Comparison of ENCODE assay signal across 9 cellular contexts in the genomic region with DNA sequence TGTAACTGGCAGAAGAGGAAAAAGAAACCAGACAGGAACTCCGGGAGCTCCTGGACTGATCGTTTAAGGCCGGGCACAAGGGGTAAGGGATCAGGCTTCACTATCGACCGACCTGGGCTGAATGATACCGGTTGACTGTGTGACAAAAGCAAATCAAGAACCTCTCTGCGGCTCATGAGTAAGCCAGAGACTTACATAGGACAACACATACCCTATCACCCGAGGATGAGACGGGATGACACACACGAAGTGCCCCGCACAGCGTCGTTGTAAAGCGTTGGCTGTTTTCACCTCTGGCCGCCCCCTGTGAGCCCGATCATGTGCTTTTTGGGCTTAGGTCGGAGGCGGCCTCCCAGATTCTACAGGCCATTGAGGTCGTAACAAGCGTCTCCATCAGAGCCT. TPM values are rescaled to one million over a fixed set of nuclear protein-coding genes. Genes with fewer than 3 reads are reported as not detected.
DNase-seq lines count a peak whose midpoint lies in the region; TF ChIP-seq lines count a peak whose summit lies in the region.
"Had no signal": no experiment of that assay in that cellular context is flagged by ENCODE, and none has a peak within 500 bp of the region (broad histone marks: within the 10 kb centered on the region; RNA-seq: fewer than 3 reads in every experiment).

No MANE protein-coding gene starts in this region.

- peak overlapping the region; percentile 88 for H3K4me3 Mint-ChIP-seq in type B pancreatic cell

- H3K4me1 Mint-ChIP-seq in type B pancreatic cell (ENCODE audit: unreplicated experiment) = peaks cover 39% of the 10 kb centered on the region

- H3K27ac Mint-ChIP-seq in type B pancreatic cell = peak overlapping the region; percentile 96

- no peaks in the 10 kb centered on the region for H3K36me3 Mint-ChIP-seq in type B pancreatic cell

- peaks cover 21% of the 10 kb centered on the region for H4K20me1 ChIP-seq in osteoblast (ENCODE audit: insufficient read depth, low read length)

- no peaks in the 10 kb centered on the region for H3K27me3 Mint-ChIP-seq in type B pancreatic cell

- peaks cover 7% of the 10 kb centered on the region for H3K79me2 ChIP-seq in osteoblast (ENCODE audit: insufficient read depth, low read length)

- H3K9me3 Mint-ChIP-seq in type B pancreatic cell = no peaks in the 10 kb centered on the region

- WGBS in esophagus, 2 donors = 14 to 18% methylated on average over 20 of the region's 20 CpGs

- H3K9me3 ChIP-seq in KOPT-K1 (ENCODE audit: insufficient read depth, low read length, poor library complexity, severe bottlenecking) (no peaks in the 10 kb centered on the region), esophagus (ENCODE audit: control insufficient read depth in 2 of 2, insufficient read depth in 1 of 2, low read depth in 1 of 2, low read length in 1 of 2) (no peaks in the 10 kb centered on the region), osteoblast (ENCODE audit: low read depth, low read length) (no peaks in the 10 kb centered on the region)

- peak overlapping the region; percentile 85 for H3K4me2 ChIP-seq in osteoblast (ENCODE audit: insufficient read depth, low read length)

- H3K4me1 ChIP-seq in esophagus (ENCODE audit: control insufficient read depth in 2 of 2, insufficient read depth in 2 of 2, low read length in 1 of 2) = peaks cover 2 to 8% of the 10 kb centered on the region in 2 donors
- H3K4me1 ChIP-seq in osteoblast (ENCODE audit: insufficient read depth, low read length) = peaks cover 26% of the 10 kb centered on the region

- no peak for TF ChIP-seq CTCF in osteoblast (IDR thresholded peaks at IDR 0.05; ENCODE audit: extremely low read depth, low read depth, low read length)
- TF ChIP-seq CTCF in type B pancreatic cell (conservative IDR thresholded peaks at IDR 0.05) = no peak

- H3K27ac ChIP-seq in KOPT-K1 (ENCODE audit: low read depth, low read length, poor library complexity, severe bottlenecking) (peak overlapping the region; percentile 91), esophagus (ENCODE audit: low read depth in 2 of 2, low read length in 1 of 2) (peak overlapping the region; percentile 82 to 88), osteoblast (ENCODE audit: low read depth, low read length) (peak overlapping the region; percentile 45)

- H3K36me3 ChIP-seq in KOPT-K1 (ENCODE audit: insufficient read depth, low read length) (peaks cover 7% of the 10 kb centered on the region; the same call in 1 of the 2 replicates), esophagus (ENCODE audit: control insufficient read depth in 2 of 2, insufficient read depth in 2 of 2, low read length in 1 of 2) (no peaks in the 10 kb centered on the region), osteoblast (ENCODE audit: insufficient read depth, low read length) (no peaks in the 10 kb centered on the region)

- peak overlapping the region in 1 of 2 donors; percentile 64 for H3K4me3 ChIP-seq in esophagus (ENCODE audit: low read depth in 1 of 2, low read length in 2 of 2)
- peak overlapping the region; percentile 82 for H3K4me3 ChIP-seq in osteoblast (ENCODE audit: insufficient read depth, low read length)

- peak; percentile 24 for DNase-seq in NCI-H510A treated with DMSO at 0.1 percent for 48 hours (lab: John Stamatoyannopoulos, UW)
- DNase-seq in NCI-H510A (lab: John Stamatoyannopoulos, UW) = no peak
- DNase-seq in activated CD8-positive, alpha-beta memory T cell treated with anti-CD3 and anti-CD28 coated beads, Interleukin-2, amount 50 U/mL, for 48 hours = peak; percentile 87
- DNase-seq in osteoblast (ENCODE audit: insufficient read length, low spot score, missing footprints) = peak; percentile 89
- DNase-seq in type B pancreatic cell (ENCODE audit: extremely low spot score, unreplicated experiment) = no peak
- DNase-seq in DMS 273 treated with DMSO at 0.1 percent for 48 hours (lab: John Stamatoyannopoulos, UW) = no peak

- H3K27me3 ChIP-seq in esophagus (ENCODE audit: control insufficient read depth in 1 of 2, insufficient read depth in 2 of 2, low read length in 2 of 2) (no peaks in the 10 kb centered on the region), osteoblast (ENCODE audit: insufficient read depth, low read length) (no peaks in the 10 kb centered on the region)

- peak overlapping the region; percentile 97 for H2AFZ ChIP-seq in osteoblast (ENCODE audit: low read length)

RNA-seq across cellular contexts. Expression of a gene that starts 0.7 kb away (rescaled TPM):
- polyA plus RNA-seq in esophagus = 1 to 10 TPM; 1.4 to 3.6 TPM
- total RNA-seq in osteoblast (9.7 and 10.9 TPM in 2 replicates), type B pancreatic cell (ENCODE audit: low replicate concordance) (26.9 and 43.5 TPM in 2 replicates)

RNA-seq across cellular contexts. Expression of a gene that starts 31.4 kb away (rescaled TPM):
- polyA plus RNA-seq in esophagus = 100 to 1,000 TPM; 242 to 320 TPM
- total RNA-seq in osteoblast = 135 and 141 TPM in 2 replicates
- 55.1 and 59.0 TPM in 2 replicates for total RNA-seq in type B pancreatic cell (ENCODE audit: low replicate concordance)
- polyA plus RNA-seq: neural cell had no signal

RNA-seq across cellular contexts. Expression of a gene that starts 32.9 kb away (rescaled TPM):
- 100 to 1,000 TPM; 262 to 270 TPM for polyA plus RNA-seq in esophagus
- total RNA-seq in osteoblast = 54.2 and 59.7 TPM in 2 replicates
- total RNA-seq in type B pancreatic cell (ENCODE audit: low replicate concordance) = 85.8 and 122 TPM in 2 replicates

Comparison
In these comparisons a context has a peak if more than half of its experiments do, and no peak if none do; other contexts are left out.
1. DNase-seq: peak in NCI-H510A treated with DMSO at 0.1 percent for 48 hours (single experiment), activated CD8-positive, alpha-beta memory T cell treated with anti-CD3 and anti-CD28 coated beads, Interleukin-2, amount 50 U/mL, for 48 hours (single experiment) and osteoblast (single experiment); none in NCI-H510A (single experiment), type B pancreatic cell (single experiment) and DMS 273 treated with DMSO at 0.1 percent for 48 hours (single experiment).
2. Peak in every context shown above with its lines, with median percentiles within 50 percentile points of each other: H3K27ac ChIP-seq.